ENCODE assay signal across 7 cellular contexts in the genomic region with DNA sequence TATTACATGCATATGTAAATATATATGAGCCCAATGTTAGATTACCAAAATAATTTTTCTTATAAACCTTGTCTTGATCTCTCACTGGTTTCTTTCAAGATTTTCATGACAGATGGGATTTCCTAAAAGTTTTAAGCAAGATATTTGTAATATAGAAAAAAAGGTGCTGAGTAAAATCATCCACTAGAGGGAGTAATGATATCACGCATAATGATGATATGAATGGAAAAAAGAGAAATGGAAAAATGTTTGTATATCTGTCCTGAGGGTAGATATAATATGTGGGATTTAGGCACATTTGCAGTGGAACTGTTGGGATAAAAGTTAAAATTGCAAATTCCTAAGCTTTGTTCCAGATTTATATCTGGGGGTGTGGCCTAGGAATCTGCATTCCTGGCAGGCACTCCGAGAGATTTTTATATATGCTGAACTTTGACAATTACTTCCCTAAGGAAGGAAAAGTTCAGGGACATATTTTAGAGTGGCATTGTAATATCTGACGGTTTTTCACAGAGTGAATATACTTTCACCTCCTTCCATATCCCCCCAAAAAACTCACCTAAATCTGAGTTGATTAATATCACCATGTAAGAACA.
DNase-seq lines count a peak whose midpoint lies in the region; ATAC-seq and TF ChIP-seq lines count a peak whose summit lies in the region.

No MANE protein-coding gene starts in this region.

- no peak for ATAC-seq in HG02763 (IDR thresholded peaks at IDR 0.05; ENCODE audit: unreplicated experiment)

- no peak overlapping the region for H3K27ac ChIP-seq in osteoblast (ENCODE audit: low read depth, low read length)

- in situ Hi-C loops in GM13976 (cut with MboI; ENCODE audit: low sequenced_read_pairs, unreplicated experiment), result loop anchor here (10.0 kb wide), 3 partner anchors 110 to 460 kb away; no protein-coding TSS in a partner anchor

- no peak overlapping the region for H3K4me3 ChIP-seq in choroid plexus epithelial cell (ENCODE audit: low read depth, low read length)
- no peak overlapping the region for H3K4me3 ChIP-seq in osteoblast (ENCODE audit: insufficient read depth, low read length)

- H3K9me3 ChIP-seq in osteoblast (ENCODE audit: low read depth, low read length), result no peaks in the 10 kb centered on the region

- no peak overlapping the region for H2AFZ ChIP-seq in osteoblast (ENCODE audit: low read length)

- TF ChIP-seq CTCF in GM13976 (IDR thresholded peaks at IDR 0.05; ENCODE audit: borderline replicate concordance, control extremely low read depth, extremely low read depth, insufficient read depth, missing control alignments), result peak; percentile 12
- TF ChIP-seq CTCF in choroid plexus epithelial cell (conservative IDR thresholded peaks at IDR 0.05; ENCODE audit: low read depth, low read length), result peak; percentile 62
- peak; percentile 76 for TF ChIP-seq CTCF in osteoblast (IDR thresholded peaks at IDR 0.05; ENCODE audit: extremely low read depth, low read depth, low read length)

- no peaks in the 10 kb centered on the region for H3K4me1 ChIP-seq in osteoblast (ENCODE audit: insufficient read depth, low read length)

- DNase-seq in GM13976 (ENCODE audit: low spot score) (no peak), NCI-H526 (lab: John Stamatoyannopoulos, UW) (peak; percentile 6 to 56), choroid plexus epithelial cell (ENCODE audit: low read depth) (peak; percentile 56), osteoblast (ENCODE audit: insufficient read length, low spot score, missing footprints) (peak; percentile 26), T-helper 9 cell (no peak)
- DNase-seq in activated CD8-positive, alpha-beta memory T cell treated with anti-CD3 and anti-CD28 coated beads, Interleukin-2, amount 50 U/mL, for 48 hours, result no peak

- peaks cover 5% of the 10 kb centered on the region for H3K27me3 ChIP-seq in osteoblast (ENCODE audit: insufficient read depth, low read length)

- no peaks in the 10 kb centered on the region for H4K20me1 ChIP-seq in osteoblast (ENCODE audit: insufficient read depth, low read length)

- H3K4me2 ChIP-seq in osteoblast (ENCODE audit: insufficient read depth, low read length), result no peak overlapping the region

- no peaks in the 10 kb centered on the region for H3K36me3 ChIP-seq in osteoblast (ENCODE audit: insufficient read depth, low read length)

- H3K79me2 ChIP-seq in osteoblast (ENCODE audit: insufficient read depth, low read length), result no peaks in the 10 kb centered on the region

Comparison
In these comparisons a context has a peak if more than half of its experiments do, and no peak if none do; other contexts are left out.
1. DNase-seq: peak in NCI-H526 (2 of 2), choroid plexus epithelial cell (single experiment) and osteoblast (single experiment); none in GM13976 (single experiment), T-helper 9 cell (single experiment) and activated CD8-positive, alpha-beta memory T cell treated with anti-CD3 and anti-CD28 coated beads, Interleukin-2, amount 50 U/mL, for 48 hours (single experiment).
2. CTCF ChIP-seq: peak in every context shown above with its lines; median percentile 76 in osteoblast; 62 in choroid plexus epithelial cell; 12 in GM13976.